8 cellular contexts compared by ENCODE assay signal in genomic region chr1:154404984-154405761, GRCh38. TPM values are rescaled to one million over a fixed set of nuclear protein-coding genes. Genes with fewer than 3 reads are reported as not detected.
DNase-seq lines count a peak whose midpoint lies in the region; ATAC-seq and TF ChIP-seq lines count a peak whose summit lies in the region.

Gene IL6R (plus strand): TSS chr1:154405343. CDS start chr1:154405630, 287 bp downstream.

- TF ChIP-seq POLR2A in body of pancreas (IDR thresholded peaks at IDR 0.05): peak; percentile 67 to 86 (median 84)

- H3K4me3 ChIP-seq in BLaER1: peak within 1 kb of the TSS; percentile 66
- peak within 1 kb of the TSS; percentile 75 for H3K4me3 ChIP-seq in KMS-11 (IDR thresholded peaks at IDR 0.05; ENCODE audit: insufficient read depth, low read depth, low read length)
- H3K4me3 ChIP-seq in body of pancreas: peak within 1 kb of the TSS; percentile 35 to 64
- H3K4me3 ChIP-seq in rectal smooth muscle tissue (ENCODE audit: low read length): peak within 1 kb of the TSS; percentile 92

- ATAC-seq in GM19395 (IDR thresholded peaks at IDR 0.05; ENCODE audit: unreplicated experiment) (peak; percentile 44), body of pancreas (peak; percentile 85), HG03565 (IDR thresholded peaks at IDR 0.05; ENCODE audit: unreplicated experiment) (no peak)

- H2AFZ ChIP-seq in KMS-11 (ENCODE audit: low read depth): peak within 1 kb of the TSS; percentile 73

- 0 out of 2 replicates have a peak within 1 kb of the TSS, but pooled peaks have one; percentile 53 for H3K27ac ChIP-seq in BLaER1
- H3K27ac ChIP-seq in KMS-11: peak within 1 kb of the TSS; percentile 72
- H3K27ac ChIP-seq in body of pancreas: peak within 1 kb of the TSS; percentile 80 to 96 (median 88)
- H3K27ac ChIP-seq in rectal smooth muscle tissue (ENCODE audit: low read depth, low read length): peak within 1 kb of the TSS; percentile 98

- 0 to 3% methylated on average over 6 to 62 of the region's 67 CpGs for WGBS in body of pancreas, 2 donors

- H3K27me3 ChIP-seq in BLaER1 (peaks cover 9% of the 10 kb centered on the region), KMS-11 (ENCODE audit: insufficient read depth, low read depth) (peaks cover 15% of the 10 kb centered on the region; the same call in 1 of the 2 replicates), body of pancreas (no peaks in the 10 kb centered on the region), rectal smooth muscle tissue (ENCODE audit: control insufficient read depth, insufficient read depth, low read length) (no peaks in the 10 kb centered on the region)

- H3K79me2 ChIP-seq in KMS-11 (ENCODE audit: insufficient read depth, low read depth): no peaks in the 10 kb centered on the region

- intact Hi-C loops in body of pancreas (cut with DNase I): no loop called here

- H3K9me3 ChIP-seq in BLaER1 (no peaks in the 10 kb centered on the region), body of pancreas (no peaks in the 10 kb centered on the region)

- H4K20me1 ChIP-seq in BLaER1 (no peaks in the 10 kb centered on the region; the same call in 1 of the 2 replicates), KMS-11 (ENCODE audit: insufficient read depth) (no peaks in the 10 kb centered on the region)

- TF ChIP-seq CTCF in KMS-11 (conservative IDR thresholded peaks at IDR 0.05; ENCODE audit: low read depth, low read length) (peak; percentile 67), body of pancreas (IDR thresholded peaks at IDR 0.05) (peak; percentile 26 to 75 (median 60))

- DNase-seq in T1000 (lab: John Stamatoyannopoulos, UW) (peak; percentile 81), body of pancreas (peak; percentile 87 to 94 (median 90)), iPS DF 19.7 (ENCODE audit: low read depth, low spot score) (peak; percentile 25)

- H3K36me3 ChIP-seq in BLaER1: no peaks in the 10 kb centered on the region
- no peaks in the 10 kb centered on the region for H3K36me3 ChIP-seq in KMS-11 (ENCODE audit: insufficient read depth)
- H3K36me3 ChIP-seq in body of pancreas (replicated peaks in 1 of 2; ENCODE audit: insufficient read depth in 1 of 2, low read depth in 2 of 2): no peaks in the 10 kb centered on the region
- no peaks in the 10 kb centered on the region for H3K36me3 ChIP-seq in rectal smooth muscle tissue (ENCODE audit: control insufficient read depth, insufficient read depth, low read length)

- H3K9ac ChIP-seq in BLaER1 (peak within 1 kb of the TSS; percentile 59; the same call in 1 of the 2 replicates), KMS-11 (peak within 1 kb of the TSS; percentile 45; the same call in 1 of the 2 replicates), rectal smooth muscle tissue (ENCODE audit: low read length) (peak within 1 kb of the TSS; percentile 97)

- H3K4me2 ChIP-seq in BLaER1 (peak within 1 kb of the TSS; percentile 98), KMS-11 (peak within 1 kb of the TSS; percentile 93)

- peaks cover 76% of the 10 kb centered on the region for H3K4me1 ChIP-seq in BLaER1
- H3K4me1 ChIP-seq in KMS-11 (ENCODE audit: low read depth, poor library complexity, severe bottlenecking): peaks cover 74% of the 10 kb centered on the region
- peaks cover 39% of the 10 kb centered on the region for H3K4me1 ChIP-seq in body of pancreas
- H3K4me1 ChIP-seq in rectal smooth muscle tissue (ENCODE audit: control insufficient read depth, insufficient read depth, low read length): peaks cover 36% of the 10 kb centered on the region

RNA-seq across cellular contexts. Expression of gene IL6R, which starts in this region (rescaled TPM):
- 10 to 100 TPM in 1 of 2 donors, 1 to 10 TPM in 1; 5.9 to 13.5 TPM for total RNA-seq in body of pancreas

Comparison
In these comparisons a context has a peak if more than half of its experiments do, and no peak if none do; other contexts are left out.
1. H3K9ac ChIP-seq: peak in every context shown above with its lines; median percentile 97 in rectal smooth muscle tissue; 59 in BLaER1; 45 in KMS-11.
2. DNase-seq: peak in every context shown above with its lines; median percentile 90 in body of pancreas; 81 in T1000; 25 in iPS DF 19.7.